8 cellular contexts compared by ENCODE assay signal in genomic region chr6:26033132-26033941, GRCh38. TPM values are rescaled to one million over a fixed set of nuclear protein-coding genes. Genes with fewer than 3 reads are reported as not detected.
A peak's percentile ranks its signal among the peaks of the same experiment; 100 is the strongest.
DNase-seq lines count a peak whose midpoint lies in the region; ATAC-seq, FAIRE-seq and TF ChIP-seq lines count a peak whose summit lies in the region.

No MANE protein-coding gene starts in this region.

- H3K27me3 ChIP-seq in CD4-positive, alpha-beta memory T cell (ENCODE audit: insufficient read depth, low read length): no peaks in the 10 kb centered on the region
- no peaks in the 10 kb centered on the region for H3K27me3 ChIP-seq in HepG2 (ENCODE audit: control insufficient read depth in 1 of 2, insufficient read depth in 2 of 2, low read length in 2 of 2)

- no peak for TF ChIP-seq RAD21 in HepG2 (CRISPR knock-in tag; IDR thresholded peaks at IDR 0.05)

- H3K4me1 ChIP-seq in CD4-positive, alpha-beta memory T cell (ENCODE audit: insufficient read depth, low read length): peaks cover 26% of the 10 kb centered on the region
- H3K4me1 ChIP-seq in HepG2 (ENCODE audit: insufficient read depth, low read length): peaks cover 26% of the 10 kb centered on the region

- no peaks in the 10 kb centered on the region for H4K20me1 ChIP-seq in HepG2 (ENCODE audit: insufficient read depth, low read length)

- H3K4me2 ChIP-seq in HepG2 (ENCODE audit: low read depth, low read length): peak overlapping the region; percentile 95

- CTCF ChIA-PET in CD4-positive, alpha-beta memory T cell (lab: Charles Lee; ENCODE audit: partially characterized antibody): interaction anchor here (1.0 to 5.4 kb wide), 8 partner anchors 7 to 87 kb away, joined by 3 to 78 read pairs (median 6); a partner anchor contains a TSS
- CTCF ChIA-PET in HepG2 (lab: Yijun Ruan, JAX; ENCODE audit: low intra/inter-chr PET ratio, low total read pairs): no interaction called here

- TSS peak; percentile 88 for BruUV-seq in HepG2 (replicated peaks; lab: Mats Ljungman, UMichigan)

- TF ChIP-seq POLR2A in HepG2 (IDR thresholded peaks at IDR 0.05; ENCODE audit: insufficient read depth in 1 of 2, low read depth in 2 of 2, low read length in 2 of 2): peak; percentile 93 to 95

- 6% methylated on average over 46 of the region's 46 CpGs for WGBS in HepG2 (ENCODE audit: low lambda C conversion rate)

- H3K9me3 ChIP-seq in CD4-positive, alpha-beta memory T cell (ENCODE audit: control insufficient read depth in 1 of 2, low read length in 2 of 2): no peaks in the 10 kb centered on the region
- no peaks in the 10 kb centered on the region for H3K9me3 ChIP-seq in HepG2 (ENCODE audit: low read length)

- peak; percentile 67 to 84 (median 82) for DNase-seq in CD4-positive, alpha-beta memory T cell
- DNase-seq in NCI-H510A (lab: John Stamatoyannopoulos, UW): peak; percentile 63
- peak; percentile 46 for DNase-seq in activated CD4-positive, alpha-beta T cell treated with anti-CD3 and anti-CD28 coated beads for 1 hour
- DNase-seq in dermis microvascular lymphatic vessel endothelial cell (ENCODE audit: low read depth in 2 of 2): peak; percentile 97
- DNase-seq in HepG2 (ENCODE audit: low spot score): peak; percentile 96
- DNase-seq in stimulated activated CD8-positive, alpha-beta memory T cell treated with anti-CD3 and anti-CD28 coated beads, Interleukin-7, amount 100 ng/mL, for 48 hours (ENCODE audit: extremely low read depth in 1 of 2, low read depth in 1 of 2): peak; percentile 63 to 71

- no peaks in the 10 kb centered on the region for H3K79me2 ChIP-seq in HepG2 (ENCODE audit: insufficient read depth, low read length)

- H3K27ac Mint-ChIP-seq in CD4-positive, alpha-beta memory T cell: peak overlapping the region; percentile 89 to 98 (median 96)

- no peaks in the 10 kb centered on the region for H3K36me3 ChIP-seq in CD4-positive, alpha-beta memory T cell (ENCODE audit: insufficient read depth, low read length)
- H3K36me3 ChIP-seq in HepG2 (replicated peaks in 1 of 2; ENCODE audit: control insufficient read depth in 1 of 2, insufficient read depth in 2 of 2, low read length in 2 of 2): no peaks in the 10 kb centered on the region

- intact Hi-C loops in CD4-positive, alpha-beta memory T cell (cut with micrococcal nuclease): loop anchor here (1.0 to 5.0 kb wide), 6 partner anchors 10 to 1099 kb away; a partner anchor contains a TSS
- intact Hi-C loops in HepG2 (cut with micrococcal nuclease; ENCODE audit: unreplicated experiment): loop anchor here (1.0 to 2.0 kb wide), 2 partner anchors 10 to 165 kb away; a partner anchor contains a TSS

- peak overlapping the region; percentile 91 to 99 (median 94) for H3K4me3 Mint-ChIP-seq in CD4-positive, alpha-beta memory T cell

- no peak for TF ChIP-seq EP300 in HepG2 (IDR thresholded peaks at IDR 0.05; ENCODE audit: low read depth in 2 of 2, low read length in 2 of 2)
- TF ChIP-seq EP300 in HepG2 (CRISPR knock-in tag; IDR thresholded peaks at IDR 0.05; ENCODE audit: borderline replicate concordance): no peak

- H2AFZ ChIP-seq in HepG2 (ENCODE audit: low read length): no peak overlapping the region

- no peaks in the 10 kb centered on the region for H3K9me3 Mint-ChIP-seq in CD4-positive, alpha-beta memory T cell

- H3K4me3 ChIP-seq in CD4-positive, alpha-beta memory T cell (ENCODE audit: low read length in 2 of 2): peak overlapping the region; percentile 53 to 67
- H3K4me3 ChIP-seq in HepG2 (replicated peaks in 1 of 3; ENCODE audit: insufficient read depth in 1 of 3, low read depth in 2 of 3, low read length in 3 of 3): peak overlapping the region; percentile 51 to 83 (median 82)

- FAIRE-seq in HepG2 (lab: Jason Lieb, UNC): peak; percentile 96

- in situ Hi-C loops in HepG2 (cut with HindIII; ENCODE audit: extremely low pct_ligation_motif_present, low pct_unique_long_range_greater_than_20kb): loop anchor here (10.0 kb wide), 1 partner anchor 1781 kb away; a partner anchor contains a TSS

- 0 out of 2 replicates have a peak, but pooled peaks have one; percentile 9 for TF ChIP-seq CTCF in HepG2 (CRISPR knock-in tag; IDR thresholded peaks at IDR 0.05)

- POLR2A ChIA-PET in CD4-positive, alpha-beta memory T cell (lab: Charles Lee; ENCODE audit: partially characterized antibody): interaction anchor here (1.0 to 20.6 kb wide), 30 partner anchors 13 to 1860 kb away, joined by 3 to 1198 read pairs (median 13); partner anchors contain the start of genes HFE and TRIM38
- POLR2A ChIA-PET in HepG2 (lab: Yijun Ruan, JAX): interaction anchor here (0.6 to 12.3 kb wide), 18 partner anchors 11 to 1860 kb away, joined by 3 to 322 read pairs (median 14); partner anchors contain the start of gene C6orf62

- no peaks in the 10 kb centered on the region for H3K27me3 Mint-ChIP-seq in CD4-positive, alpha-beta memory T cell

- peak; percentile 53 for ATAC-seq in GM19351 (IDR thresholded peaks at IDR 0.05; ENCODE audit: unreplicated experiment)
- peak; percentile 54 for ATAC-seq in HG03439 (IDR thresholded peaks at IDR 0.05; ENCODE audit: unreplicated experiment)
- peak; percentile 65 for ATAC-seq in HepG2

- peak overlapping the region; percentile 85 for H3K9ac ChIP-seq in HepG2 (ENCODE audit: insufficient read depth, low read depth, low read length)

- peak overlapping the region; percentile 71 for H3K27ac ChIP-seq in CD4-positive, alpha-beta memory T cell (ENCODE audit: low read depth, low read length)
- peak overlapping the region; percentile 93 for H3K27ac ChIP-seq in HepG2 (ENCODE audit: extremely low read length, insufficient read depth, low read length)

- peaks cover 26 to 40% (median 33%) of the 10 kb centered on the region in 4 donors for H3K4me1 Mint-ChIP-seq in CD4-positive, alpha-beta memory T cell

- peaks cover 0 to 5% of the 10 kb centered on the region in 2 donors for H3K36me3 Mint-ChIP-seq in CD4-positive, alpha-beta memory T cell

TF ChIP-seq in HepG2, 621 proteins besides CTCF, POLR2A, EP300 and RAD21 (continues in another document):
- TF ChIP-seq HDAC1 (CRISPR knock-in tag; IDR thresholded peaks at IDR 0.05) (peak; percentile 72), ZNF652 (CRISPR knock-in tag; IDR thresholded peaks at IDR 0.05; ENCODE audit: borderline replicate concordance, low read depth) (peak; percentile 96), CREM (IDR thresholded peaks at IDR 0.05) (0 out of 2 replicates have a peak, but pooled peaks have one; percentile 59), CREM (CRISPR knock-in tag; IDR thresholded peaks at IDR 0.05) (no peak), FOSL2 (CRISPR knock-in tag; IDR thresholded peaks at IDR 0.05) (peak; percentile 37; the same call in 1 of the 2 replicates), KLF11 (CRISPR knock-in tag; IDR thresholded peaks at IDR 0.05) (0 out of 2 replicates have a peak, but pooled peaks have one; percentile 34), SALL1 (CRISPR knock-in tag; IDR thresholded peaks at IDR 0.05) (peak; percentile 75), NFIC (IDR thresholded peaks at IDR 0.05; ENCODE audit: low read length) (peak; percentile 57; the same call in 1 of the 2 replicates), CBX1 (IDR thresholded peaks at IDR 0.05; ENCODE audit: low read depth) (peak; percentile 93), CHD2 (IDR thresholded peaks at IDR 0.05; ENCODE audit: low read depth, low read length) (peak; percentile 51; the same call in 1 of the 2 replicates), NR3C1 (CRISPR knock-in tag; IDR thresholded peaks at IDR 0.05) (no peak), ZNF777 (CRISPR knock-in tag; IDR thresholded peaks at IDR 0.05) (no peak; the same call in 1 of the 2 replicates), RXRB (CRISPR knock-in tag; IDR thresholded peaks at IDR 0.05; ENCODE audit: borderline replicate concordance) (peak; percentile 10; the same call in 1 of the 2 replicates), BHLHE40 (IDR thresholded peaks at IDR 0.05; ENCODE audit: low read length) (0 out of 2 replicates have a peak, but pooled peaks have one; percentile 19), ARID2 (CRISPR knock-in tag; IDR thresholded peaks at IDR 0.05; ENCODE audit: borderline replicate concordance) (no peak)
- TF ChIP-seq, protein P1, sequence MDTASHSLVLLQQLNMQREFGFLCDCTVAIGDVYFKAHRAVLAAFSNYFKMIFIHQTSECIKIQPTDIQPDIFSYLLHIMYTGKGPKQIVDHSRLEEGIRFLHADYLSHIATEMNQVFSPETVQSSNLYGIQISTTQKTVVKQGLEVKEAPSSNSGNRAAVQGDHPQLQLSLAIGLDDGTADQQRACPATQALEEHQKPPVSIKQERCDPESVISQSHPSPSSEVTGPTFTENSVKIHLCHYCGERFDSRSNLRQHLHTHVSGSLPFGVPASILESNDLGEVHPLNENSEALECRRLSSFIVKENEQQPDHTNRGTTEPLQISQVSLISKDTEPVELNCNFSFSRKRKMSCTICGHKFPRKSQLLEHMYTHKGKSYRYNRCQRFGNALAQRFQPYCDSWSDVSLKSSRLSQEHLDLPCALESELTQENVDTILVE (CRISPR knock-in tag; IDR thresholded peaks at IDR 0.05): peak; percentile 20; the same call in 1 of the 2 replicates

RNA-seq across cellular contexts. Expression of gene HFE, which starts 53.9 kb away (rescaled TPM):
- 1 to 10 TPM; 3.5 to 4.2 TPM for total RNA-seq in CD4-positive, alpha-beta memory T cell
- 1 to 10 TPM; 3.4 to 4.2 TPM for polyA plus RNA-seq in CD4-positive, alpha-beta memory T cell
- total RNA-seq in dermis microvascular lymphatic vessel endothelial cell (2.4 and 3.0 TPM in 2 replicates), HepG2 (2016; rRNA removed; fragmentation: Illumina TruSeq; extraction: Trizol) (1.9 and 3.7 TPM in 2 replicates)
- 0.18 and 0.51 TPM in 2 replicates for total RNA-seq in HepG2 (2016; cell fraction: cytosol; rRNA removed; fragmentation: Illumina TruSeq; extraction: Trizol; ENCODE audit: low read depth)
- total RNA-seq in HepG2 (2016; cell fraction: insoluble cytoplasmic fraction; rRNA removed; fragmentation: Illumina TruSeq; extraction: Trizol): 1.9 and 4.9 TPM in 2 replicates
- 0.41 and 0.49 TPM in 2 replicates for total RNA-seq in HepG2 (2016; cell fraction: membrane; rRNA removed; fragmentation: Illumina TruSeq; extraction: Trizol)
- total RNA-seq in HepG2 (2016; cell fraction: nucleus; rRNA removed; fragmentation: Illumina TruSeq; extraction: Trizol): 3.5 and 4.2 TPM in 2 replicates
- polyA plus RNA-seq in HepG2 (2011; rRNA removed): 5.7 and 6.3 TPM in 2 replicates
- polyA plus RNA-seq in HepG2 (2011; cell fraction: cytosol; rRNA removed): 5.3 and 5.8 TPM in 2 replicates
- polyA plus RNA-seq in HepG2 (2011; cell fraction: nucleus; rRNA removed): 3.7 and 5.3 TPM in 2 replicates
- polyA plus RNA-seq in HepG2 (2012): 2.4 and 3.5 TPM in 2 replicates
- polyA plus RNA-seq in HepG2 (2016; cell fraction: cytosol; fragmentation: Illumina TruSeq; extraction: Trizol; ENCODE audit: low read depth): 0.24 and 0.26 TPM in 2 replicates
- polyA plus RNA-seq in HepG2 (2016; cell fraction: insoluble cytoplasmic fraction; fragmentation: Illumina TruSeq; extraction: Trizol; ENCODE audit: low read depth): 1.4 and 2.1 TPM in 2 replicates
- polyA plus RNA-seq in HepG2 (2016; cell fraction: membrane; fragmentation: Illumina TruSeq; extraction: Trizol; ENCODE audit: low read depth): 0.29 and 0.86 TPM in 2 replicates
- polyA plus RNA-seq in HepG2 (2016; cell fraction: nucleus; fragmentation: Illumina TruSeq; extraction: Trizol; ENCODE audit: insufficient read depth, low read depth): 7.7 and 8.2 TPM in 2 replicates
- polyA minus RNA-seq in HepG2 (2011; rRNA and poly(A)+ RNA removed; ENCODE audit: low replicate concordance): 13.4 and 32.5 TPM in 2 replicates
- polyA minus RNA-seq in HepG2 (2011; cell fraction: cytosol; rRNA and poly(A)+ RNA removed): 2.2 and 5.5 TPM in 2 replicates
- polyA minus RNA-seq in HepG2 (2011; cell fraction: nucleus; rRNA and poly(A)+ RNA removed): 3.3 and 4.0 TPM in 2 replicates

Comparison
In these comparisons a context has a peak if more than half of its experiments do, and no peak if none do; other contexts are left out.
1. Peak in every context shown above with its lines: DNase-seq, ATAC-seq, H3K4me3 ChIP-seq and H3K27ac ChIP-seq.
2. DNase-seq: peak in every context shown above with its lines; median percentile 97 in dermis microvascular lymphatic vessel endothelial cell; 96 in HepG2; 82 in CD4-positive, alpha-beta memory T cell; 67 in stimulated activated CD8-positive, alpha-beta memory T cell treated with anti-CD3 and anti-CD28 coated beads, Interleukin-7, amount 100 ng/mL, for 48 hours; 63 in NCI-H510A; 46 in activated CD4-positive, alpha-beta T cell treated with anti-CD3 and anti-CD28 coated beads for 1 hour.